In genomic region chr1:30319765-30320580, GRCh38 we compare ENCODE assay signal across 18 cellular contexts.
DNase-seq lines count a peak whose midpoint lies in the region; ATAC-seq and TF ChIP-seq lines count a peak whose summit lies in the region.
"Had no signal": no experiment of that assay in that cellular context is flagged by ENCODE, and none has a peak within 500 bp of the region (broad histone marks: within the 10 kb centered on the region; RNA-seq: fewer than 3 reads in every experiment).

No MANE protein-coding gene starts in this region.

- H3K79me2 ChIP-seq in OCI-LY7 (ENCODE audit: insufficient read depth, low read depth, low read length) = no peaks in the 10 kb centered on the region

- H3K9me2 ChIP-seq in OCI-LY7 (ENCODE audit: insufficient read depth, low read length) = no peaks in the 10 kb centered on the region

- POLR2A ChIA-PET in OCI-LY7 (lab: Charles Lee) = no interaction called here

- no peak for TF ChIP-seq CTCF in OCI-LY7 (conservative IDR thresholded peaks at IDR 0.05; ENCODE audit: low read length)

- CTCF ChIA-PET in OCI-LY7 (lab: Charles Lee; ENCODE audit: unreplicated experiment) = no interaction called here

- H3K9me3 ChIP-seq in BLaER1 = no peaks in the 10 kb centered on the region
- no peaks in the 10 kb centered on the region for H3K9me3 ChIP-seq in OCI-LY7 (ENCODE audit: low read length)

- H3K4me2 ChIP-seq in BLaER1 (peak overlapping the region; percentile 82), OCI-LY7 (ENCODE audit: low read length) (no peak overlapping the region)

- ATAC-seq in left lobe of liver (no peak), HG02798 (IDR thresholded peaks at IDR 0.05; ENCODE audit: poor library complexity, unreplicated experiment) (no peak)

- H3K27me3 ChIP-seq in BLaER1 (no peaks in the 10 kb centered on the region), H7 (ENCODE audit: control insufficient read depth, insufficient read depth, low read length) (no peaks in the 10 kb centered on the region; the same call in 1 of the 2 replicates)

- peak; percentile 9 for DNase-seq in H7
- peak; percentile 27 for DNase-seq in left lobe of liver (ENCODE audit: low spot score)
- peak; percentile 69 for DNase-seq in posterior vena cava (ENCODE audit: low spot score)
- no peak for DNase-seq in NCI-H187 treated with DMSO at 0.1 percent for 48 hours (lab: John Stamatoyannopoulos, UW)
- DNase-seq in OCI-LY7 (ENCODE audit: low spot score) = no peak
- DNase-seq: DMS79; GOT3; IMR-90; Karpas-422; NCI-H1048; NCI-H1436 treated with DMSO at 0.1 percent for 48 hours; NCI-H2081; NCI-H2171 treated with DMSO at 0.1 percent for 48 hours; NK-92 treated with Interleukin-12 subunit alpha and Interleukin-12 subunit beta, amount 100 ng/mL, for 24 hours; Right ventricle myocardium superior had no signal

- H3K36me3 ChIP-seq in BLaER1 (no peaks in the 10 kb centered on the region), H7 (replicated peaks; ENCODE audit: control insufficient read depth, insufficient read depth, low read length) (no peaks in the 10 kb centered on the region), OCI-LY7 (ENCODE audit: insufficient read depth, low read length) (no peaks in the 10 kb centered on the region)

- H3K9ac ChIP-seq in BLaER1 = peak overlapping the region; percentile 3; the same call in 1 of the 2 replicates

- H3K27ac ChIP-seq in BLaER1 (peak overlapping the region; percentile 42; the same call in 1 of the 2 replicates), OCI-LY7 (ENCODE audit: low read depth, low read length, poor library complexity, severe bottlenecking) (no peak overlapping the region)
- H3K27ac ChIP-seq: C4-2B had no signal

- BruUV-seq in OCI-LY7 (replicated peaks; lab: Mats Ljungman, UMichigan) = no TSS peak

- intact Hi-C loops in posterior vena cava (cut with DNase I) (no loop called here), OCI-LY7 (cut with micrococcal nuclease; ENCODE audit: unreplicated experiment) (no loop called here)

- H3K4me3 ChIP-seq in BLaER1 (no peak overlapping the region; the same call in 1 of the 2 replicates), H7 (ENCODE audit: insufficient read depth, low read depth, low read length) (no peak overlapping the region), OCI-LY7 (ENCODE audit: low read depth, low read length, poor library complexity, severe bottlenecking) (no peak overlapping the region)

- H4K20me1 ChIP-seq in BLaER1 = no peaks in the 10 kb centered on the region
- no peaks in the 10 kb centered on the region for H4K20me1 ChIP-seq in OCI-LY7 (ENCODE audit: insufficient read depth, low read length)

- H2AFZ ChIP-seq in OCI-LY7 (ENCODE audit: low read length) = no peak overlapping the region

- peaks cover 100% of the 10 kb centered on the region for H3K4me1 ChIP-seq in BLaER1
- no peaks in the 10 kb centered on the region for H3K4me1 ChIP-seq in OCI-LY7 (ENCODE audit: insufficient read depth, low read length, poor library complexity, severe bottlenecking)

Comparison
In these comparisons a context has a peak if more than half of its experiments do, and no peak if none do; other contexts are left out.
1. DNase-seq: peak in H7 (single experiment), left lobe of liver (single experiment) and posterior vena cava (single experiment); none in NCI-H187 treated with DMSO at 0.1 percent for 48 hours (single experiment) and OCI-LY7 (single experiment).